In genomic region chr12:70794131-70794530, GRCh38 we compare ENCODE assay signal across 22 cellular contexts.
"Had no signal": no experiment of that assay in that cellular context is flagged by ENCODE, and none has a peak within 500 bp of the region (broad histone marks: within the 10 kb centered on the region; RNA-seq: fewer than 3 reads in every experiment).

No MANE protein-coding gene starts in this region.

- H3K9me3 ChIP-seq: SK-N-SH had no signal

- H3K27ac ChIP-seq: RWPE1 had no signal

- H3K9ac ChIP-seq: SK-N-SH had no signal

- DNase-seq: IMR-90, Karpas-422, KG1, MM.1S, NCI-H1092 treated with DMSO at 0.1 percent for 48 hours, NCI-H1436, NCI-H187, NCI-H2029, NCI-H2081 treated with DMSO at 0.1 percent for 48 hours, NCI-H2171, NCI-H226, NCI-H446, NCI-H510A, NCI-H524 treated with DMSO at 0.1 percent for 48 hours, NCI-H69, NCI-H774, SHP77, SK-N-SH, SW 1271 had no signal

- H3K4me2 ChIP-seq: SK-N-SH had no signal

- FAIRE-seq: HepG2 had no signal

- ATAC-seq: HepG2, Panc1 had no signal
